In genomic region chr2:188765522-188765921, GRCh38 we compare ENCODE assay signal across 9 cellular contexts.
DNase-seq lines count a peak whose midpoint lies in the region; ATAC-seq, FAIRE-seq and TF ChIP-seq lines count a peak whose summit lies in the region.
"Had no signal": no experiment of that assay in that cellular context is flagged by ENCODE, and none has a peak within 500 bp of the region (broad histone marks: within the 10 kb centered on the region; RNA-seq: fewer than 3 reads in every experiment).

No MANE protein-coding gene starts in this region.

- H3K27me3 ChIP-seq in H7 (ENCODE audit: control insufficient read depth, insufficient read depth, low read length): no peaks in the 10 kb centered on the region; the same call in 1 of the 2 replicates

- no peak overlapping the region for H3K27ac ChIP-seq in kidney (ENCODE audit: low read depth in 2 of 2, low read length in 2 of 2)

- FAIRE-seq in kidney (lab: Jason Lieb, UNC): no peak
- FAIRE-seq: K562 had no signal

- H3K4me3 ChIP-seq in H7 (ENCODE audit: insufficient read depth, low read depth, low read length) (no peak overlapping the region), kidney (ENCODE audit: low read length in 2 of 2) (no peak overlapping the region)
- H3K4me3 ChIP-seq: K562 had no signal

- no peak for ATAC-seq in GM21515 (IDR thresholded peaks at IDR 0.05; ENCODE audit: unreplicated experiment)
- ATAC-seq: K562 had no signal

- no peaks in the 10 kb centered on the region for H3K36me3 ChIP-seq in H7 (replicated peaks; ENCODE audit: control insufficient read depth, insufficient read depth, low read length)
- no peaks in the 10 kb centered on the region for H3K36me3 ChIP-seq in kidney (ENCODE audit: control insufficient read depth in 1 of 2, insufficient read depth in 2 of 2, low read length in 2 of 2)

- TF ChIP-seq CTCF in kidney (IDR thresholded peaks at IDR 0.05; ENCODE audit: borderline replicate concordance, extremely low read depth, insufficient read depth): peak; percentile 23

- intact Hi-C loops in kidney (cut with DNase I): no loop called here

- no peaks in the 10 kb centered on the region for H3K4me1 ChIP-seq in kidney (ENCODE audit: control insufficient read depth in 1 of 2, insufficient read depth in 1 of 2, low read depth in 1 of 2, low read length in 2 of 2)

- no peaks in the 10 kb centered on the region for H3K9me3 ChIP-seq in kidney (ENCODE audit: control insufficient read depth in 1 of 2, low read length in 2 of 2)

- DNase-seq in Daoy (ENCODE audit: low read depth) (peak; percentile 41), H7 (peak; percentile 7), RPMI8226 (peak; percentile 24), kidney (no peak), NCI-H1694 (lab: John Stamatoyannopoulos, UW) (no peak), OCI-M2 (lab: John Stamatoyannopoulos, UW; ENCODE audit: unreplicated experiment) (no peak)
- DNase-seq in activated CD4-positive, alpha-beta T cell treated with anti-CD3 and anti-CD28 coated beads, Interleukin-2, amount 50 U/mL, for 1 hour: no peak

- no peak overlapping the region for H3K9ac ChIP-seq in kidney (ENCODE audit: low read length in 2 of 2)

Comparison
In these comparisons a context has a peak if more than half of its experiments do, and no peak if none do; other contexts are left out.
1. DNase-seq: peak in Daoy (single experiment), H7 (single experiment) and RPMI8226 (single experiment); none in kidney (single experiment), NCI-H1694 (single experiment), activated CD4-positive, alpha-beta T cell treated with anti-CD3 and anti-CD28 coated beads, Interleukin-2, amount 50 U/mL, for 1 hour (single experiment) and OCI-M2 (single experiment).